In the genomic region with DNA sequence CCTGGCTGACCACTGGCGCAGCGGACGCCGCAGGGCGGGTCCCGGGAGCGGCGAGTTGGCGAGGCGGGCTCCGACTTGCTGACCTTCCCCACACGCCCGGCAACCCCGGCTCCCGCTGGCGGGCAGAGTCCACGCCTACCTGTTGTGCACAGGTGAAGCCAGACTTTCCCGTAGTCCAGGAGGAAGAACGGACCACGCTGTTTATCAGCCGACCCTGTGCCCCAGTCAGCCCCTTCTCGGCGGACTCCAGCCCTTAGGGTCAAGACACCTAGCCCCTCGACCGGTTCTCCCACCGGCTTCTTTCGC, we compare ENCODE assay signal across 8 cellular contexts. TPM values are rescaled to one million over a fixed set of nuclear protein-coding genes. Genes with fewer than 3 reads are reported as not detected.
DNase-seq lines count a peak whose midpoint lies in the region; ATAC-seq, FAIRE-seq and TF ChIP-seq lines count a peak whose summit lies in the region.

No MANE protein-coding gene starts in this region.

- no peak for TF ChIP-seq EP300 in H1 (IDR thresholded peaks at IDR 0.05; ENCODE audit: borderline replicate concordance in 1 of 2, low read depth in 2 of 2, low read length in 2 of 2)
- TF ChIP-seq EP300 in transverse colon (IDR thresholded peaks at IDR 0.05; ENCODE audit: low read depth), result no peak

- peak overlapping the region; percentile 89 for H3K27ac Mint-ChIP-seq in CD4-positive, alpha-beta T cell
- H3K27ac Mint-ChIP-seq in T-helper 1 cell treated with Interleukin-12 subunit alpha and Interleukin-12 subunit beta and Interleukin-4 antibody, amounts not matched to agents 30 μg/mL and 1 μg/mL, for 36 hours, result peak overlapping the region; percentile 84
- peak overlapping the region; percentile 96 for H3K27ac Mint-ChIP-seq in mesothelial cell of epicardium

- no peaks in the 10 kb centered on the region for H3K27me3 Mint-ChIP-seq in CD4-positive, alpha-beta T cell
- peaks cover 5% of the 10 kb centered on the region for H3K27me3 Mint-ChIP-seq in T-helper 1 cell treated with Interleukin-12 subunit alpha and Interleukin-12 subunit beta and Interleukin-4 antibody, amounts not matched to agents 30 μg/mL and 1 μg/mL, for 36 hours (ENCODE audit: low read depth)
- H3K27me3 Mint-ChIP-seq in mesothelial cell of epicardium (ENCODE audit: low read depth), result no peaks in the 10 kb centered on the region

- no peaks in the 10 kb centered on the region for H3K9me3 Mint-ChIP-seq in CD4-positive, alpha-beta T cell
- H3K9me3 Mint-ChIP-seq in T-helper 1 cell treated with Interleukin-12 subunit alpha and Interleukin-12 subunit beta and Interleukin-4 antibody, amounts not matched to agents 30 μg/mL and 1 μg/mL, for 36 hours, result no peaks in the 10 kb centered on the region
- H3K9me3 Mint-ChIP-seq in mesothelial cell of epicardium, result no peaks in the 10 kb centered on the region

- TF ChIP-seq POLR2A in H1 (IDR thresholded peaks at IDR 0.05; ENCODE audit: control extremely low read depth in 1 of 2, low read depth in 2 of 2, low read length in 2 of 2), result no peak
- no peak for TF ChIP-seq POLR2A in transverse colon (IDR thresholded peaks at IDR 0.05)

- peaks cover 0 to 23% of the 10 kb centered on the region in 2 experiments; a peak in 2 of 4 replicates for H3K79me2 ChIP-seq in H1 (ENCODE audit: control insufficient read depth in 1 of 2, insufficient read depth in 2 of 2, low read length in 2 of 2)

- 0 out of 2 replicates have a peak overlapping the region, but pooled peaks have one; percentile 80 for H4K8ac ChIP-seq in H1 (ENCODE audit: extremely low read depth, insufficient read depth, low read length)

- CTCF ChIA-PET in CD4-positive, alpha-beta T cell (lab: Charles Lee), result interaction anchor here (0.8 to 3.4 kb wide), 7 partner anchors 9 to 346 kb away, joined by 3 to 15 read pairs (median 4); a partner anchor contains a TSS
- CTCF ChIA-PET in H1 (lab: Charles Lee; ENCODE audit: partially characterized antibody), result interaction anchor here (0.8 to 3.1 kb wide), 2 partner anchors 14 to 30 kb away, joined by 3 to 14 read pairs; no protein-coding TSS in a partner anchor

- ATAC-seq in CD4-positive, alpha-beta T cell (ENCODE audit: poor library complexity), result peak; percentile 20
- peak; percentile 37 for ATAC-seq in GM19324 (IDR thresholded peaks at IDR 0.05; ENCODE audit: low FRiP score, unreplicated experiment)
- ATAC-seq in HG03439 (IDR thresholded peaks at IDR 0.05; ENCODE audit: unreplicated experiment), result peak; percentile 29

- peaks cover 9% of the 10 kb centered on the region for H3K36me3 Mint-ChIP-seq in CD4-positive, alpha-beta T cell (ENCODE audit: low read depth)
- no peaks in the 10 kb centered on the region for H3K36me3 Mint-ChIP-seq in T-helper 1 cell treated with Interleukin-12 subunit alpha and Interleukin-12 subunit beta and Interleukin-4 antibody, amounts not matched to agents 30 μg/mL and 1 μg/mL, for 36 hours (ENCODE audit: low read depth)
- H3K36me3 Mint-ChIP-seq in mesothelial cell of epicardium, result no peaks in the 10 kb centered on the region

- DNase-seq in CD4-positive, alpha-beta T cell, result peak in 5 of 10 experiments; percentile 1 to 9 (median 4)
- peak in 1 of 2 experiments; percentile 81 for DNase-seq in H1 (ENCODE audit: low read depth in 1 of 2, low spot score in 2 of 2)
- peak in 1 of 2 experiments; percentile 19 for DNase-seq in mesothelial cell of epicardium (ENCODE audit: low spot score in 2 of 2, unreplicated experiment in 2 of 2)
- peak; percentile 84 for DNase-seq in transverse colon
- no peak for DNase-seq in NCI-H524 treated with DMSO at 0.1 percent for 48 hours (lab: John Stamatoyannopoulos, UW)

- in situ Hi-C loops in transverse colon (cut with MboI; ENCODE audit: low pct_ligation_motif_present in 1 of 4, low pct_unique_long_range_greater_than_20kb in 1 of 4, low sequenced_read_pairs in 3 of 4), result no loop called here

- no peaks in the 10 kb centered on the region for H4K20me1 ChIP-seq in H1 (replicated peaks in 1 of 2; ENCODE audit: control insufficient read depth in 1 of 2, insufficient read depth in 2 of 2, low read length in 2 of 2)

- H3K4me2 ChIP-seq in H1 (ENCODE audit: insufficient read depth in 1 of 2, low read depth in 2 of 2, low read length in 2 of 2), result peak overlapping the region; percentile 58 to 67

- no peaks in the 10 kb centered on the region for H3K9me3 ChIP-seq in CD4-positive, alpha-beta T cell (ENCODE audit: control insufficient read depth, low read length)
- H3K9me3 ChIP-seq in H1 (ENCODE audit: insufficient read depth in 2 of 2, low read depth in 1 of 2, low read length in 1 of 2) (no peaks in the 10 kb centered on the region), transverse colon (no peaks in the 10 kb centered on the region)

- FAIRE-seq in H1 (lab: Jason Lieb, UNC), result no peak

- H3K4me1 ChIP-seq in H1 (replicated peaks in 1 of 4; ENCODE audit: control insufficient read depth in 3 of 4, insufficient read depth in 4 of 4, low read length in 3 of 4), result no peaks in the 10 kb centered on the region
- H3K4me1 ChIP-seq in transverse colon, result peaks cover 9 to 35% (median 17%) of the 10 kb centered on the region in 4 donors

- H2BK15ac ChIP-seq in H1 (ENCODE audit: low read length), result no peak overlapping the region

- TF ChIP-seq RAD21 in H1 (IDR thresholded peaks at IDR 0.05 in 1 of 2, conservative IDR thresholded peaks at IDR 0.05 in 1 of 2; ENCODE audit: low read depth in 2 of 2, low read length in 2 of 2), result no peak

- intact Hi-C loops in CD4-positive, alpha-beta T cell (cut with DNase I, micrococcal nuclease), result loop anchor here (2.0 to 10.0 kb wide), 4 partner anchors 37 to 785 kb away; a partner anchor contains a TSS
- intact Hi-C loops in transverse colon (cut with DNase I; ENCODE audit: low total_unique reads), result no loop called here

- H4K5ac ChIP-seq in H1 (ENCODE audit: insufficient read length, low read depth, low read length), result peak overlapping the region; percentile 55

- H3K4ac ChIP-seq in H1 (replicated peaks; ENCODE audit: insufficient read length, low read depth, low read length), result no peak overlapping the region

- TF ChIP-seq CTCF in CD4-positive, alpha-beta T cell (IDR thresholded peaks at IDR 0.05), result no peak
- TF ChIP-seq CTCF in H1 (IDR thresholded peaks at IDR 0.05; ENCODE audit: control extremely low read depth in 1 of 3, insufficient read depth in 1 of 3, low read depth in 1 of 3, low read length in 3 of 3) (no peak), mesothelial cell of epicardium (IDR thresholded peaks at IDR 0.05; ENCODE audit: unreplicated experiment) (no peak), transverse colon (IDR thresholded peaks at IDR 0.05) (no peak)

- H2BK12ac ChIP-seq in H1 (ENCODE audit: low read depth, low read length), result no peak overlapping the region

- H2BK20ac ChIP-seq in H1 (ENCODE audit: low read length), result no peak overlapping the region

- H2BK120ac ChIP-seq in H1 (replicated peaks; ENCODE audit: low read depth, low read length), result no peak overlapping the region

- 1% methylated on average over 17 of the region's 27 CpGs; no CpG with 5 or more reads in 1 of the 2 experiments for WGBS in H1 (ENCODE audit: extremely low coverage in 1 of 2, insufficient coverage in 1 of 2, insufficient read length in 1 of 2, insufficient replicate concordance in 2 of 2, low coverage in 1 of 2, low lambda C conversion rate in 2 of 2, missing lambda C conversion rate in 1 of 2), 2 experiments
- WGBS in transverse colon (ENCODE audit: low coverage in 1 of 2), 2 donors, result 1% methylated on average over 21 of the region's 27 CpGs; no CpG with 5 or more reads in 1 of the 2 donors

- no peak overlapping the region for H2AK5ac ChIP-seq in H1 (ENCODE audit: low read depth, low read length)

- no peak overlapping the region for H4K91ac ChIP-seq in H1 (replicated peaks; ENCODE audit: insufficient read length, low read length)

- H3K27me3 ChIP-seq in CD4-positive, alpha-beta T cell (ENCODE audit: control insufficient read depth, insufficient read depth, low read length), result no peaks in the 10 kb centered on the region
- H3K27me3 ChIP-seq in H1 (replicated peaks in 1 of 4; ENCODE audit: control insufficient read depth in 3 of 4, extremely low read depth in 1 of 4, insufficient read depth in 3 of 4, low read length in 3 of 4) (no peaks in the 10 kb centered on the region), transverse colon (no peaks in the 10 kb centered on the region)

- no peaks in the 10 kb centered on the region; the same call in 1 of the 2 replicates for H3K23me2 ChIP-seq in H1 (ENCODE audit: low read depth, low read length)

- no peak overlapping the region for H3K23ac ChIP-seq in H1 (ENCODE audit: insufficient read length)

- H3K56ac ChIP-seq in H1 (replicated peaks; ENCODE audit: insufficient read length, low read depth, low read length), result no peak overlapping the region

- H3K4me3 Mint-ChIP-seq in CD4-positive, alpha-beta T cell, result peak overlapping the region; percentile 99
- H3K4me3 Mint-ChIP-seq in T-helper 1 cell treated with Interleukin-12 subunit alpha and Interleukin-12 subunit beta and Interleukin-4 antibody, amounts not matched to agents 30 μg/mL and 1 μg/mL, for 36 hours, result peak overlapping the region; percentile 98
- H3K4me3 Mint-ChIP-seq in mesothelial cell of epicardium, result peak overlapping the region; percentile 98

- H3K4me1 Mint-ChIP-seq in CD4-positive, alpha-beta T cell (ENCODE audit: low read depth), result peaks cover 33% of the 10 kb centered on the region
- peaks cover 20% of the 10 kb centered on the region for H3K4me1 Mint-ChIP-seq in T-helper 1 cell treated with Interleukin-12 subunit alpha and Interleukin-12 subunit beta and Interleukin-4 antibody, amounts not matched to agents 30 μg/mL and 1 μg/mL, for 36 hours (ENCODE audit: low read depth)
- peaks cover 15% of the 10 kb centered on the region for H3K4me1 Mint-ChIP-seq in mesothelial cell of epicardium

- no peak overlapping the region for H3K27ac ChIP-seq in CD4-positive, alpha-beta T cell (ENCODE audit: low read depth, low read length)
- H3K27ac ChIP-seq in H1 (ENCODE audit: low read depth, low read length) (peak overlapping the region; percentile 20; the same call in 1 of the 2 replicates), transverse colon (peak overlapping the region; percentile 91 to 97 (median 94))

- H3K4me3 ChIP-seq in H1 (ENCODE audit: extremely low read depth in 1 of 4, insufficient read depth in 2 of 4, low read depth in 3 of 4, low read length in 4 of 4), result peak overlapping the region; percentile 87 to 93 (median 88)
- peak overlapping the region; percentile 46 to 98 (median 90) for H3K4me3 ChIP-seq in transverse colon

- H2BK5ac ChIP-seq in H1 (ENCODE audit: low read depth, low read length), result peak overlapping the region; percentile 68

- peak overlapping the region; percentile 58 to 86 (median 70) for H3K9ac ChIP-seq in H1 (replicated peaks in 1 of 4; ENCODE audit: extremely low read depth in 1 of 4, low read depth in 3 of 4, low read length in 3 of 4)

- H3K36me3 ChIP-seq in H1 (ENCODE audit: control insufficient read depth in 2 of 4, insufficient read depth in 4 of 4, low read length in 3 of 4) (no peaks in the 10 kb centered on the region), transverse colon (no peaks in the 10 kb centered on the region)

- peak overlapping the region; percentile 71; the same call in 1 of the 2 replicates for H3K18ac ChIP-seq in H1 (ENCODE audit: extremely low read depth, low read length)

- no peaks in the 10 kb centered on the region for H3K79me1 ChIP-seq in H1 (ENCODE audit: low read depth, low read length)

- H2AFZ ChIP-seq in H1 (ENCODE audit: low read length), result 0 out of 2 replicates have a peak overlapping the region, but pooled peaks have one; percentile 59

- POLR2A ChIA-PET in CD4-positive, alpha-beta T cell (lab: Charles Lee), result interaction anchor here (1.0 to 3.6 kb wide), 13 partner anchors 9 to 797 kb away, joined by 3 to 54 read pairs (median 7); a partner anchor contains a TSS
- POLR2A ChIA-PET in H1 (lab: Charles Lee; ENCODE audit: partially characterized antibody), result interaction anchor here (0.9 to 2.0 kb wide), 8 partner anchors 9 to 657 kb away, joined by 3 to 8 read pairs (median 4); a partner anchor contains a TSS

- H3K14ac ChIP-seq in H1 (ENCODE audit: insufficient read length), result no peak overlapping the region

RNA-seq across cellular contexts. Expression of a gene that starts 0.4 kb away (rescaled TPM):
- total RNA-seq in CD4-positive, alpha-beta T cell, result 1 to 10 TPM; 5.2 to 5.5 TPM
- total RNA-seq in H1 (2021; fragmentation: NEBNext Ultra II Directional; extraction: Animal tissue kit (Norgen Biotek cat#: 25700)), result 36.2 and 37.8 TPM in 2 replicates
- 6.7 and 9.0 TPM in 2 replicates for polyA plus RNA-seq in H1 (2011; rRNA removed)
- 11.2 TPM for polyA plus RNA-seq in H1 (2011; cell fraction: cytosol; rRNA removed)
- polyA plus RNA-seq in H1 (2011; cell fraction: nucleus; rRNA removed), result 7.4 TPM
- 13.8 to 25.0 TPM (median 15.4 TPM) in 4 replicates for polyA plus RNA-seq in H1 (2012, experiment 1 of 2)
- 24.2 TPM for polyA plus RNA-seq in H1 (2012, experiment 2 of 2)
- polyA plus RNA-seq in H1 (2013, experiment 1 of 2), result 20.3 TPM
- 17.4 TPM for polyA plus RNA-seq in H1 (2013, experiment 2 of 2)
- 39.1 and 50.2 TPM in 2 replicates for polyA minus RNA-seq in H1 (2011; rRNA and poly(A)+ RNA removed)
- polyA minus RNA-seq in H1 (2011; cell fraction: cytosol; rRNA and poly(A)+ RNA removed), result 14.5 TPM
- 29.0 TPM for polyA minus RNA-seq in H1 (2011; cell fraction: nucleus; rRNA and poly(A)+ RNA removed)
- total RNA-seq in mesothelial cell of epicardium (21.5 to 24.4 TPM (median 22.2 TPM) in 3 replicates), transverse colon (10 to 100 TPM; 15.3 to 58.4 (median 38.5) TPM)

RNA-seq across cellular contexts. Expression of a gene that starts 37.3 kb away (rescaled TPM):
- 1 to 10 TPM; 4.6 to 5.7 TPM for total RNA-seq in CD4-positive, alpha-beta T cell
- total RNA-seq in H1 (2021; fragmentation: NEBNext Ultra II Directional; extraction: Animal tissue kit (Norgen Biotek cat#: 25700)), result 19.5 and 24.4 TPM in 2 replicates
- polyA plus RNA-seq in H1 (2011; rRNA removed), result 12.0 and 18.2 TPM in 2 replicates
- polyA plus RNA-seq in H1 (2011; cell fraction: cytosol; rRNA removed), result 16.7 TPM
- polyA plus RNA-seq in H1 (2011; cell fraction: nucleus; rRNA removed), result 7.1 TPM
- polyA plus RNA-seq in H1 (2012, experiment 1 of 2), result 8.0 to 10.6 TPM (median 10.5 TPM) in 4 replicates
- polyA plus RNA-seq in H1 (2012, experiment 2 of 2), result 5.8 TPM
- 12.8 TPM for polyA plus RNA-seq in H1 (2013, experiment 1 of 2)
- 13.8 TPM for polyA plus RNA-seq in H1 (2013, experiment 2 of 2)
- 7.7 and 8.4 TPM in 2 replicates for polyA minus RNA-seq in H1 (2011; rRNA and poly(A)+ RNA removed)
- 11.0 TPM for polyA minus RNA-seq in H1 (2011; cell fraction: cytosol; rRNA and poly(A)+ RNA removed)
- polyA minus RNA-seq in H1 (2011; cell fraction: nucleus; rRNA and poly(A)+ RNA removed), result 14.8 TPM
- total RNA-seq in mesothelial cell of epicardium, result 28.7 to 33.6 TPM (median 29.5 TPM) in 3 replicates
- 10 to 100 TPM in 3 of 4 donors, 1 to 10 TPM in 1; 7.5 to 62.7 (median 25.9) TPM for total RNA-seq in transverse colon
